Comparison of ENCODE assay signal across 19 cellular contexts in the genomic region with DNA sequence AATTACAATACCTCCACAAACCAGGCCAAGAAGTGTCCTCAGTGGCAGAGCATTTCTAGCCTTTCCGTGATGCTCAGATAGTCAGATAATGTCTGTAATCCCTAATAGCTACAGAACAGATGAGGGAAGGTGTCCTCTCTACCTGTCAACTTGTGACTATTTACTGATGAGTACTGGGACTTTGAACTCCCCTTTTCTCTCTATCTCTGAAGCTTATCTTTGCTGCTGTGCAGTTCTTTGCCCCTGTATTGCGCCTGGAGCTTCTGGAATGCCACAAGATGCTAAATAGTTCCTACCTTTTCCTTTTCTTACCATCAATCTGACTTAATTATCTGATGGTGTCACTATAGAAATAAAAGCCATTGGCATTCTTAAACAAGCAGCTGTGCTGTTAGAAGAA. TPM values are rescaled to one million over a fixed set of nuclear protein-coding genes. Genes with fewer than 3 reads are reported as not detected.
DNase-seq lines count a peak whose midpoint lies in the region; ATAC-seq, FAIRE-seq and TF ChIP-seq lines count a peak whose summit lies in the region.
"Had no signal": no experiment of that assay in that cellular context is flagged by ENCODE, and none has a peak within 500 bp of the region (broad histone marks: within the 10 kb centered on the region; RNA-seq: fewer than 3 reads in every experiment).

No MANE protein-coding gene starts in this region.

- in situ Hi-C loops in HepG2 (cut with HindIII; ENCODE audit: extremely low pct_ligation_motif_present, low pct_unique_long_range_greater_than_20kb), result no loop called here

- no peak for TF ChIP-seq RAD21 in HepG2 (CRISPR knock-in tag; IDR thresholded peaks at IDR 0.05)

- H3K27ac ChIP-seq in HepG2 (ENCODE audit: extremely low read length, insufficient read depth, low read length) (no peak overlapping the region), temporal lobe (ENCODE audit: low read depth, low read length) (peak overlapping the region; percentile 3)
- H3K27ac ChIP-seq: RWPE1, SJSA1 had no signal

- BruUV-seq in HepG2 (replicated peaks; lab: Mats Ljungman, UMichigan), result no TSS peak

- H4K20me1 ChIP-seq in HepG2 (ENCODE audit: insufficient read depth, low read length), result no peaks in the 10 kb centered on the region

- H3K4me2 ChIP-seq in HepG2 (ENCODE audit: low read depth, low read length), result no peak overlapping the region

- peaks cover 27% of the 10 kb centered on the region for H3K4me1 ChIP-seq in HepG2 (ENCODE audit: insufficient read depth, low read length)
- H3K4me1 ChIP-seq: SJSA1 had no signal

- H3K27me3 ChIP-seq in HepG2 (ENCODE audit: control insufficient read depth in 1 of 2, insufficient read depth in 2 of 2, low read length in 2 of 2), result no peaks in the 10 kb centered on the region; a peak in 1 of 5 replicates
- H3K27me3 ChIP-seq: SJSA1 had no signal

- H3K9me3 ChIP-seq in HepG2 (ENCODE audit: low read length), result no peaks in the 10 kb centered on the region
- H3K9me3 ChIP-seq: SJSA1 had no signal

- 2% methylated on average over 2 of the region's 2 CpGs for WGBS in HepG2 (ENCODE audit: low lambda C conversion rate)

- DNase-seq in GM12891 (ENCODE audit: insufficient read length, low spot score) (no peak), NCI-H69 (lab: John Stamatoyannopoulos, UW) (peak; percentile 12), HepG2 (ENCODE audit: low spot score) (no peak), NCI-H526 treated with DMSO at 0.1 percent for 48 hours (lab: John Stamatoyannopoulos, UW) (no peak), HK-2 (ENCODE audit: unreplicated experiment) (no peak)
- DNase-seq: AML-193; CD4-positive, CD25-positive, alpha-beta regulatory T cell; DMS79 treated with DMSO at 0.1 percent for 48 hours; GDM1; GOT3; NCI-H146; NCI-H2081 treated with DMSO at 0.1 percent for 48 hours; NCI-H345 had no signal

- H3K79me2 ChIP-seq in HepG2 (ENCODE audit: insufficient read depth, low read length), result no peaks in the 10 kb centered on the region

- TF ChIP-seq POLR2A in GM12891 (IDR thresholded peaks at IDR 0.05; ENCODE audit: low read depth, low read length), result no peak
- no peak for TF ChIP-seq POLR2A in HepG2 (IDR thresholded peaks at IDR 0.05; ENCODE audit: insufficient read depth in 1 of 2, low read depth in 2 of 2, low read length in 2 of 2)

- no peak overlapping the region for H3K4me3 ChIP-seq in HepG2 (replicated peaks in 1 of 3; ENCODE audit: insufficient read depth in 1 of 3, low read depth in 2 of 3, low read length in 3 of 3)
- H3K4me3 ChIP-seq: SJSA1 had no signal

- no peak overlapping the region for H2AFZ ChIP-seq in HepG2 (ENCODE audit: low read length)

- intact Hi-C loops in HepG2 (cut with micrococcal nuclease; ENCODE audit: unreplicated experiment), result no loop called here

- CTCF ChIA-PET in HepG2 (lab: Yijun Ruan, JAX; ENCODE audit: low intra/inter-chr PET ratio, low total read pairs), result no interaction called here

- TF ChIP-seq EP300 in HepG2 (IDR thresholded peaks at IDR 0.05; ENCODE audit: low read depth in 2 of 2, low read length in 2 of 2), result no peak
- no peak for TF ChIP-seq EP300 in HepG2 (CRISPR knock-in tag; IDR thresholded peaks at IDR 0.05; ENCODE audit: borderline replicate concordance)

- no peak for TF ChIP-seq CTCF in HepG2 (CRISPR knock-in tag; IDR thresholded peaks at IDR 0.05)

- no peak overlapping the region for H3K9ac ChIP-seq in HepG2 (ENCODE audit: insufficient read depth, low read depth, low read length)

- no peaks in the 10 kb centered on the region for H3K36me3 ChIP-seq in HepG2 (replicated peaks in 1 of 2; ENCODE audit: control insufficient read depth in 1 of 2, insufficient read depth in 2 of 2, low read length in 2 of 2)

- ATAC-seq in HepG2, result peak; percentile 65
- ATAC-seq in HG02623 (IDR thresholded peaks at IDR 0.05; ENCODE audit: unreplicated experiment), result no peak
- ATAC-seq in GM21825 (IDR thresholded peaks at IDR 0.05; ENCODE audit: unreplicated experiment), result no peak

- POLR2A ChIA-PET in HepG2 (lab: Yijun Ruan, JAX), result no interaction called here

- FAIRE-seq in GM12891 (lab: Jason Lieb, UNC), result peak; percentile 20
- no peak for FAIRE-seq in HepG2 (lab: Jason Lieb, UNC)

TF ChIP-seq in GM12891, 5 proteins besides CTCF, POLR2A, EP300 and RAD21:
- TF ChIP-seq SPI1 (IDR thresholded peaks at IDR 0.05; ENCODE audit: low read depth, low read length) (no peak), POLR2AphosphoS5 (IDR thresholded peaks at IDR 0.05; ENCODE audit: low read depth, low read length) (no peak), POU2F2 (IDR thresholded peaks at IDR 0.05; ENCODE audit: low read depth, low read length) (no peak), PAX5 (IDR thresholded peaks at IDR 0.05; ENCODE audit: insufficient read depth, low read length, severe bottlenecking) (no peak), TAF1 (IDR thresholded peaks at IDR 0.05; ENCODE audit: low read depth, low read length) (no peak)

TF ChIP-seq in HepG2, 621 proteins besides CTCF, POLR2A, EP300 and RAD21:
- TF ChIP-seq FOXC1 (CRISPR knock-in tag; IDR thresholded peaks at IDR 0.05; ENCODE audit: borderline replicate concordance) (no peak), HNF4A (CRISPR knock-in tag; IDR thresholded peaks at IDR 0.05) (peak; percentile 28; the same call in 1 of the 2 replicates)

RNA-seq across cellular contexts. Expression of a gene that starts 30.5 kb away (rescaled TPM):
- 0.65 TPM for polyA plus RNA-seq in GM12891 (2012; ENCODE audit: low read depth, missing spikeins)
- total RNA-seq in HepG2 (2016; rRNA removed; fragmentation: Illumina TruSeq; extraction: Trizol), result 0.02 and 0.04 TPM in 2 replicates
- not detected in 2 replicates for total RNA-seq in HepG2 (2016; cell fraction: cytosol; rRNA removed; fragmentation: Illumina TruSeq; extraction: Trizol; ENCODE audit: low read depth)
- total RNA-seq in HepG2 (2016; cell fraction: insoluble cytoplasmic fraction; rRNA removed; fragmentation: Illumina TruSeq; extraction: Trizol), result 0.02 and 0.03 TPM in 2 replicates
- total RNA-seq in HepG2 (2016; cell fraction: membrane; rRNA removed; fragmentation: Illumina TruSeq; extraction: Trizol), result 0.03 TPM in 1 of 2 replicates, not detected in the other
- total RNA-seq in HepG2 (2016; cell fraction: nucleus; rRNA removed; fragmentation: Illumina TruSeq; extraction: Trizol), result 0.09 TPM in 1 of 2 replicates, not detected in the other
- 0.01 TPM in 2 replicates for polyA plus RNA-seq in HepG2 (2011; rRNA removed)
- 0.01 and 0.03 TPM in 2 replicates for polyA plus RNA-seq in HepG2 (2011; cell fraction: cytosol; rRNA removed)
- polyA plus RNA-seq in HepG2 (2011; cell fraction: nucleus; rRNA removed), result not detected in 2 replicates
- polyA plus RNA-seq in HepG2 (2012), result 0.03 TPM in 1 of 2 replicates, not detected in the other
- not detected in 2 replicates for polyA plus RNA-seq in HepG2 (2016; cell fraction: cytosol; fragmentation: Illumina TruSeq; extraction: Trizol; ENCODE audit: low read depth)
- 0.11 TPM in 1 of 2 replicates, not detected in the other for polyA plus RNA-seq in HepG2 (2016; cell fraction: insoluble cytoplasmic fraction; fragmentation: Illumina TruSeq; extraction: Trizol; ENCODE audit: low read depth)
- polyA plus RNA-seq in HepG2 (2016; cell fraction: membrane; fragmentation: Illumina TruSeq; extraction: Trizol; ENCODE audit: low read depth), result not detected in 2 replicates
- 0.07 TPM in 1 of 2 replicates, not detected in the other for polyA plus RNA-seq in HepG2 (2016; cell fraction: nucleus; fragmentation: Illumina TruSeq; extraction: Trizol; ENCODE audit: insufficient read depth, low read depth)
- 0.06 and 4.7 TPM in 2 replicates for polyA minus RNA-seq in HepG2 (2011; rRNA and poly(A)+ RNA removed; ENCODE audit: low replicate concordance)
- not detected in 2 replicates for polyA minus RNA-seq in HepG2 (2011; cell fraction: cytosol; rRNA and poly(A)+ RNA removed)
- 0.12 TPM in 1 of 2 replicates, not detected in the other for polyA minus RNA-seq in HepG2 (2011; cell fraction: nucleus; rRNA and poly(A)+ RNA removed)
- 9.1 TPM for total RNA-seq in temporal lobe
- total RNA-seq: CD4-positive, CD25-positive, alpha-beta regulatory T cell; HT-29 had no signal
- polyA plus RNA-seq: CD4-positive, CD25-positive, alpha-beta regulatory T cell had no signal
